In the genomic region with DNA sequence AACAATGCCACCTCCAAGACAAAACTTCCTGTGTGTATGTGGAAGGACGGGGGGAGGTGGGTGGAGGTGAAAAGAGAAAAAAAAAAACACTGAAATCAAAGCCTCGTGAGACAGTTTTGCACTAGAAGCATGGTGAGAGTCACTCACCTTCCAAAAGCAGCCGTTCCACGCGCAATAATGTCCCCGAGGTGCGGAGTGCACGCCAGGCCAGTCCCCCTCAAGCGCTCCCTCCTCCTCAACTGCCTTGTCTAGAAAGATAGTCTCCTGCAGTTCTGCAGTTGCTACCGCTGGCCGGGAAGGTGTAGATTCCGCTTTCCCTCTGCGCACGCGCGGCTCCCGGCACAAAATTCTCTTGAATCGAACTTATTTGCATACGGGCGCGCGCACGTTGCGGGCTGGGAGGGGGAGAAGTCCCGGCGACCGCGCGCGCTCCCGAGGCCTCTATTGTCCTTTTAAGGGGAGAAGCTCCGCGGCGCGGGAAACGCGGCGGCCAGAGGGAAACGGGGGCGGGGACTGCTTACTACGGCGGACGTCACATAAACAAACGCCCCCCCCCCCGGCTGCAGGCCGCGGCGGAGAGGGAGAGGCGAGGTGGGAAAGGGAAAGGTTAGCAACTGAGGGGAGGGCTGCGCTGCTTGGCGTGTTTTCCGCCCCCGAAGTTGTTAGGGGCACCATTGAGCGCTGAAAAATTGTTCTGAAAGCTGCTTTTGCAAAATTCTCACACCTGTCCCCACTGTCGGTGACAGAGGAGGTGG, we compare ENCODE assay signal across 1 cellular context.
TF ChIP-seq lines count a peak whose summit lies in the region.

A gene with protein sequence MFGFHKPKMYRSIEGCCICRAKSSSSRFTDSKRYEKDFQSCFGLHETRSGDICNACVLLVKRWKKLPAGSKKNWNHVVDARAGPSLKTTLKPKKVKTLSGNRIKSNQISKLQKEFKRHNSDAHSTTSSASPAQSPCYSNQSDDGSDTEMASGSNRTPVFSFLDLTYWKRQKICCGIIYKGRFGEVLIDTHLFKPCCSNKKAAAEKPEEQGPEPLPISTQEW (minus strand): TSS at position 274 of the 755 bp plus-strand sequence. CDS start 27,946 bp downstream, outside the sequence.

TF ChIP-seq in GM12878, 131 proteins besides CTCF, POLR2A, EP300 and RAD21 (continued from another document and continues in another):
- TF ChIP-seq, protein P1, sequence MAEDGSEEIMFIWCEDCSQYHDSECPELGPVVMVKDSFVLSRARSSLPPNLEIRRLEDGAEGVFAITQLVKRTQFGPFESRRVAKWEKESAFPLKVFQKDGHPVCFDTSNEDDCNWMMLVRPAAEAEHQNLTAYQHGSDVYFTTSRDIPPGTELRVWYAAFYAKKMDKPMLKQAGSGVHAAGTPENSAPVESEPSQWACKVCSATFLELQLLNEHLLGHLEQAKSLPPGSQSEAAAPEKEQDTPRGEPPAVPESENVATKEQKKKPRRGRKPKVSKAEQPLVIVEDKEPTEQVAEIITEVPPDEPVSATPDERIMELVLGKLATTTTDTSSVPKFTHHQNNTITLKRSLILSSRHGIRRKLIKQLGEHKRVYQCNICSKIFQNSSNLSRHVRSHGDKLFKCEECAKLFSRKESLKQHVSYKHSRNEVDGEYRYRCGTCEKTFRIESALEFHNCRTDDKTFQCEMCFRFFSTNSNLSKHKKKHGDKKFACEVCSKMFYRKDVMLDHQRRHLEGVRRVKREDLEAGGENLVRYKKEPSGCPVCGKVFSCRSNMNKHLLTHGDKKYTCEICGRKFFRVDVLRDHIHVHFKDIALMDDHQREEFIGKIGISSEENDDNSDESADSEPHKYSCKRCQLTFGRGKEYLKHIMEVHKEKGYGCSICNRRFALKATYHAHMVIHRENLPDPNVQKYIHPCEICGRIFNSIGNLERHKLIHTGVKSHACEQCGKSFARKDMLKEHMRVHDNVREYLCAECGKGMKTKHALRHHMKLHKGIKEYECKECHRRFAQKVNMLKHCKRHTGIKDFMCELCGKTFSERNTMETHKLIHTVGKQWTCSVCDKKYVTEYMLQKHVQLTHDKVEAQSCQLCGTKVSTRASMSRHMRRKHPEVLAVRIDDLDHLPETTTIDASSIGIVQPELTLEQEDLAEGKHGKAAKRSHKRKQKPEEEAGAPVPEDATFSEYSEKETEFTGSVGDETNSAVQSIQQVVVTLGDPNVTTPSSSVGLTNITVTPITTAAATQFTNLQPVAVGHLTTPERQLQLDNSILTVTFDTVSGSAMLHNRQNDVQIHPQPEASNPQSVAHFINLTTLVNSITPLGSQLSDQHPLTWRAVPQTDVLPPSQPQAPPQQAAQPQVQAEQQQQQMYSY (CRISPR knock-in tag; IDR thresholded peaks at IDR 0.05): no peak
- TF ChIP-seq IRF4 (IDR thresholded peaks at IDR 0.05; ENCODE audit: low read depth, low read length) (no peak), ZNF207 (IDR thresholded peaks at IDR 0.05; ENCODE audit: borderline replicate concordance) (0 out of 2 replicates have a peak, but pooled peaks have one; percentile 41), SIX5 (IDR thresholded peaks at IDR 0.05; ENCODE audit: low read depth, low read length, severe bottlenecking) (no peak), TCF3 (IDR thresholded peaks at IDR 0.05; ENCODE audit: borderline replicate concordance, insufficient read depth, low read depth, low read length) (peak; percentile 61; the same call in 1 of the 2 replicates), CBX5 (IDR thresholded peaks at IDR 0.05; ENCODE audit: low read depth) (0 out of 2 replicates have a peak, but pooled peaks have one; percentile 53), KDM1A (IDR thresholded peaks at IDR 0.05; ENCODE audit: borderline replicate concordance) (no peak), CEBPZ (IDR thresholded peaks at IDR 0.05; ENCODE audit: low read depth, low read length) (no peak), IKZF2 (IDR thresholded peaks at IDR 0.05) (no peak), SPI1 (IDR thresholded peaks at IDR 0.05; ENCODE audit: borderline replicate concordance, insufficient read depth, low read depth, low read length) (peak; percentile 10; the same call in 1 of the 2 replicates), IRF5 (IDR thresholded peaks at IDR 0.05; ENCODE audit: borderline replicate concordance) (no peak), ZNF274 (IDR thresholded peaks at IDR 0.05; ENCODE audit: insufficient read depth, insufficient read length) (no peak), JUND (IDR thresholded peaks at IDR 0.05; ENCODE audit: low read depth, low read length) (0 out of 2 replicates have a peak, but pooled peaks have one; percentile 13), MEF2A (IDR thresholded peaks at IDR 0.05; ENCODE audit: insufficient read depth, low read depth, low read length) (0 out of 2 replicates have a peak, but pooled peaks have one; percentile 22), ZBTB33 (IDR thresholded peaks at IDR 0.05) (no peak), E2F4 (IDR thresholded peaks at IDR 0.05; ENCODE audit: low read depth, low read length) (peak; percentile 88), MEF2B (IDR thresholded peaks at IDR 0.05; ENCODE audit: partially characterized antibody, poor library complexity, severe bottlenecking) (no peak), CREB1 (IDR thresholded peaks at IDR 0.05; ENCODE audit: low read depth) (peak; percentile 76), ZSCAN29 (IDR thresholded peaks at IDR 0.05) (no peak)
- TF ChIP-seq, protein P2, sequence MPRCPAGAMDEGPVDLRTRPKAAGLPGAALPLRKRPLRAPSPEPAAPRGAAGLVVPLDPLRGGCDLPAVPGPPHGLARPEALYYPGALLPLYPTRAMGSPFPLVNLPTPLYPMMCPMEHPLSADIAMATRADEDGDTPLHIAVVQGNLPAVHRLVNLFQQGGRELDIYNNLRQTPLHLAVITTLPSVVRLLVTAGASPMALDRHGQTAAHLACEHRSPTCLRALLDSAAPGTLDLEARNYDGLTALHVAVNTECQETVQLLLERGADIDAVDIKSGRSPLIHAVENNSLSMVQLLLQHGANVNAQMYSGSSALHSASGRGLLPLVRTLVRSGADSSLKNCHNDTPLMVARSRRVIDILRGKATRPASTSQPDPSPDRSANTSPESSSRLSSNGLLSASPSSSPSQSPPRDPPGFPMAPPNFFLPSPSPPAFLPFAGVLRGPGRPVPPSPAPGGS (IDR thresholded peaks at IDR 0.05; ENCODE audit: borderline replicate concordance, insufficient read depth, low read depth, low read length, poor library complexity, severe bottlenecking): no peak
- TF ChIP-seq, protein P3, sequence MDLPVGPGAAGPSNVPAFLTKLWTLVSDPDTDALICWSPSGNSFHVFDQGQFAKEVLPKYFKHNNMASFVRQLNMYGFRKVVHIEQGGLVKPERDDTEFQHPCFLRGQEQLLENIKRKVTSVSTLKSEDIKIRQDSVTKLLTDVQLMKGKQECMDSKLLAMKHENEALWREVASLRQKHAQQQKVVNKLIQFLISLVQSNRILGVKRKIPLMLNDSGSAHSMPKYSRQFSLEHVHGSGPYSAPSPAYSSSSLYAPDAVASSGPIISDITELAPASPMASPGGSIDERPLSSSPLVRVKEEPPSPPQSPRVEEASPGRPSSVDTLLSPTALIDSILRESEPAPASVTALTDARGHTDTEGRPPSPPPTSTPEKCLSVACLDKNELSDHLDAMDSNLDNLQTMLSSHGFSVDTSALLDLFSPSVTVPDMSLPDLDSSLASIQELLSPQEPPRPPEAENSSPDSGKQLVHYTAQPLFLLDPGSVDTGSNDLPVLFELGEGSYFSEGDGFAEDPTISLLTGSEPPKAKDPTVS (IDR thresholded peaks at IDR 0.05; ENCODE audit: low read depth, low read length): peak; percentile 17; the same call in 1 of the 2 replicates
- TF ChIP-seq, protein P4, sequence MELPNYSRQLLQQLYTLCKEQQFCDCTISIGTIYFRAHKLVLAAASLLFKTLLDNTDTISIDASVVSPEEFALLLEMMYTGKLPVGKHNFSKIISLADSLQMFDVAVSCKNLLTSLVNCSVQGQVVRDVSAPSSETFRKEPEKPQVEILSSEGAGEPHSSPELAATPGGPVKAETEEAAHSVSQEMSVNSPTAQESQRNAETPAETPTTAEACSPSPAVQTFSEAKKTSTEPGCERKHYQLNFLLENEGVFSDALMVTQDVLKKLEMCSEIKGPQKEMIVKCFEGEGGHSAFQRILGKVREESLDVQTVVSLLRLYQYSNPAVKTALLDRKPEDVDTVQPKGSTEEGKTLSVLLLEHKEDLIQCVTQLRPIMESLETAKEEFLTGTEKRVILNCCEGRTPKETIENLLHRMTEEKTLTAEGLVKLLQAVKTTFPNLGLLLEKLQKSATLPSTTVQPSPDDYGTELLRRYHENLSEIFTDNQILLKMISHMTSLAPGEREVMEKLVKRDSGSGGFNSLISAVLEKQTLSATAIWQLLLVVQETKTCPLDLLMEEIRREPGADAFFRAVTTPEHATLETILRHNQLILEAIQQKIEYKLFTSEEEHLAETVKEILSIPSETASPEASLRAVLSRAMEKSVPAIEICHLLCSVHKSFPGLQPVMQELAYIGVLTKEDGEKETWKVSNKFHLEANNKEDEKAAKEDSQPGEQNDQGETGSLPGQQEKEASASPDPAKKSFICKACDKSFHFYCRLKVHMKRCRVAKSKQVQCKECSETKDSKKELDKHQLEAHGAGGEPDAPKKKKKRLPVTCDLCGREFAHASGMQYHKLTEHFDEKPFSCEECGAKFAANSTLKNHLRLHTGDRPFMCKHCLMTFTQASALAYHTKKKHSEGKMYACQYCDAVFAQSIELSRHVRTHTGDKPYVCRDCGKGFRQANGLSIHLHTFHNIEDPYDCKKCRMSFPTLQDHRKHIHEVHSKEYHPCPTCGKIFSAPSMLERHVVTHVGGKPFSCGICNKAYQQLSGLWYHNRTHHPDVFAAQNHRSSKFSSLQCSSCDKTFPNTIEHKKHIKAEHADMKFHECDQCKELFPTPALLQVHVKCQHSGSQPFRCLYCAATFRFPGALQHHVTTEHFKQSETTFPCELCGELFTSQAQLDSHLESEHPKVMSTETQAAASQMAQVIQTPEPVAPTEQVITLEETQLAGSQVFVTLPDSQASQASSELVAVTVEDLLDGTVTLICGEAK (IDR thresholded peaks at IDR 0.05; ENCODE audit: borderline replicate concordance): no peak
- TF ChIP-seq, protein P5, sequence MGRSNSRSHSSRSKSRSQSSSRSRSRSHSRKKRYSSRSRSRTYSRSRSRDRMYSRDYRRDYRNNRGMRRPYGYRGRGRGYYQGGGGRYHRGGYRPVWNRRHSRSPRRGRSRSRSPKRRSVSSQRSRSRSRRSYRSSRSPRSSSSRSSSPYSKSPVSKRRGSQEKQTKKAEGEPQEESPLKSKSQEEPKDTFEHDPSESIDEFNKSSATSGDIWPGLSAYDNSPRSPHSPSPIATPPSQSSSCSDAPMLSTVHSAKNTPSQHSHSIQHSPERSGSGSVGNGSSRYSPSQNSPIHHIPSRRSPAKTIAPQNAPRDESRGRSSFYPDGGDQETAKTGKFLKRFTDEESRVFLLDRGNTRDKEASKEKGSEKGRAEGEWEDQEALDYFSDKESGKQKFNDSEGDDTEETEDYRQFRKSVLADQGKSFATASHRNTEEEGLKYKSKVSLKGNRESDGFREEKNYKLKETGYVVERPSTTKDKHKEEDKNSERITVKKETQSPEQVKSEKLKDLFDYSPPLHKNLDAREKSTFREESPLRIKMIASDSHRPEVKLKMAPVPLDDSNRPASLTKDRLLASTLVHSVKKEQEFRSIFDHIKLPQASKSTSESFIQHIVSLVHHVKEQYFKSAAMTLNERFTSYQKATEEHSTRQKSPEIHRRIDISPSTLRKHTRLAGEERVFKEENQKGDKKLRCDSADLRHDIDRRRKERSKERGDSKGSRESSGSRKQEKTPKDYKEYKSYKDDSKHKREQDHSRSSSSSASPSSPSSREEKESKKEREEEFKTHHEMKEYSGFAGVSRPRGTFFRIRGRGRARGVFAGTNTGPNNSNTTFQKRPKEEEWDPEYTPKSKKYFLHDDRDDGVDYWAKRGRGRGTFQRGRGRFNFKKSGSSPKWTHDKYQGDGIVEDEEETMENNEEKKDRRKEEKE (IDR thresholded peaks at IDR 0.05): no peak
